Comparison of ENCODE assay signal across 16 cellular contexts in genomic region chr3:127419140-127419539, GRCh38.
DNase-seq lines count a peak whose midpoint lies in the region; ATAC-seq and TF ChIP-seq lines count a peak whose summit lies in the region.
"Had no signal": no experiment of that assay in that cellular context is flagged by ENCODE, and none has a peak within 500 bp of the region (broad histone marks: within the 10 kb centered on the region; RNA-seq: fewer than 3 reads in every experiment).

No MANE protein-coding gene starts in this region.

- H3K4me2 ChIP-seq in smooth muscle cell: peak overlapping the region; percentile 9
- H3K4me2 ChIP-seq: PC-9 had no signal

- no peak for ATAC-seq in left cardiac atrium
- no peak for ATAC-seq in lung (ENCODE audit: insufficient read depth, low FRiP score)
- ATAC-seq in HG03342 (IDR thresholded peaks at IDR 0.05; ENCODE audit: unreplicated experiment): no peak
- ATAC-seq in HG02840 (IDR thresholded peaks at IDR 0.05; ENCODE audit: low FRiP score, unreplicated experiment): no peak

- H3K27ac ChIP-seq in right atrium auricular region: no peak overlapping the region
- no peak overlapping the region for H3K27ac ChIP-seq in lung (ENCODE audit: low read depth in 1 of 2, low read length in 1 of 2)
- no peak overlapping the region for H3K27ac ChIP-seq in smooth muscle cell (ENCODE audit: low read depth)
- H3K27ac ChIP-seq: PC-9 had no signal

- no peaks in the 10 kb centered on the region for H3K79me2 ChIP-seq in smooth muscle cell (ENCODE audit: low read depth)

- no peak overlapping the region for H3K4me3 ChIP-seq in right atrium auricular region
- no peak overlapping the region for H3K4me3 ChIP-seq in lung
- H3K4me3 ChIP-seq in smooth muscle cell: no peak overlapping the region
- H3K4me3 ChIP-seq: PC-9 had no signal

- H3F3A ChIP-seq in smooth muscle cell (ENCODE audit: low read depth): no peaks in the 10 kb centered on the region

- WGBS in lung, 2 donors: 72 to 74% methylated on average over 5 of the region's 5 CpGs
- 62% methylated on average over 5 of the region's 5 CpGs for WGBS in smooth muscle cell (ENCODE audit: low lambda C conversion rate)

- no peak overlapping the region for H2AFZ ChIP-seq in smooth muscle cell (ENCODE audit: low read depth)
- H2AFZ ChIP-seq: PC-9 had no signal

- no peaks in the 10 kb centered on the region for H3K27me3 ChIP-seq in right atrium auricular region
- H3K27me3 ChIP-seq in lung (ENCODE audit: control insufficient read depth, insufficient read depth): peaks cover 3% of the 10 kb centered on the region
- no peaks in the 10 kb centered on the region for H3K27me3 ChIP-seq in smooth muscle cell (ENCODE audit: low read depth)

- peak; percentile 40 for DNase-seq in right atrium auricular region (ENCODE audit: low spot score)
- no peak for DNase-seq in left cardiac atrium
- DNase-seq in NCI-H187 treated with DMSO at 0.1 percent for 48 hours (lab: John Stamatoyannopoulos, UW): peak; percentile 73
- DNase-seq in lung (ENCODE audit: low spot score): peak; percentile 18
- no peak for DNase-seq in smooth muscle cell (lab: John Stamatoyannopoulos, UW; ENCODE audit: unreplicated experiment)
- DNase-seq in stimulated activated CD4-positive, alpha-beta T cell treated with anti-CD3 and anti-CD28 coated beads, Interleukin-15, amount 100 ng/mL, for 24 hours: no peak
- DNase-seq: C1 segment of cervical spinal cord, GF-D8, Kasumi-1, MM.1S, NCI-H1105 treated with DMSO at 0.1 percent for 48 hours, NCI-H2029 treated with DMSO at 0.1 percent for 48 hours, NCI-H748 treated with DMSO at 0.1 percent for 48 hours, PC-9 had no signal

- no peaks in the 10 kb centered on the region for H3K36me3 ChIP-seq in right atrium auricular region
- no peaks in the 10 kb centered on the region for H3K36me3 ChIP-seq in lung (ENCODE audit: control insufficient read depth in 2 of 2, insufficient read depth in 2 of 2, low read length in 2 of 2)
- H3K36me3 ChIP-seq in smooth muscle cell (ENCODE audit: low read depth): no peaks in the 10 kb centered on the region

- H3K4me1 ChIP-seq in right atrium auricular region: no peaks in the 10 kb centered on the region
- H3K4me1 ChIP-seq in lung (ENCODE audit: control insufficient read depth in 2 of 2, insufficient read depth in 2 of 2, low read length in 2 of 2): peaks cover 0 to 3% of the 10 kb centered on the region in 2 donors
- H3K4me1 ChIP-seq in smooth muscle cell (ENCODE audit: low read depth): peaks cover 36% of the 10 kb centered on the region

- intact Hi-C loops in left cardiac atrium (cut with DNase I): no loop called here

- TF ChIP-seq CTCF in right atrium auricular region (IDR thresholded peaks at IDR 0.05) (no peak), lung (IDR thresholded peaks at IDR 0.05; ENCODE audit: control extremely low read depth, extremely low read depth) (no peak), smooth muscle cell (IDR thresholded peaks at IDR 0.05; ENCODE audit: borderline replicate concordance, insufficient read depth, poor library complexity, severe bottlenecking) (no peak)

- no peaks in the 10 kb centered on the region for H3K9me3 ChIP-seq in right atrium auricular region
- no peaks in the 10 kb centered on the region for H3K9me3 ChIP-seq in lung (ENCODE audit: control insufficient read depth in 2 of 2, insufficient read depth in 1 of 2, low read length in 1 of 2)
- no peaks in the 10 kb centered on the region for H3K9me3 ChIP-seq in smooth muscle cell (replicated peaks; ENCODE audit: low read depth)

- no peak overlapping the region for H3K9ac ChIP-seq in smooth muscle cell (ENCODE audit: low read depth)

- H4K20me1 ChIP-seq in smooth muscle cell (ENCODE audit: low read depth): no peaks in the 10 kb centered on the region

Comparison
In these comparisons a context has a peak if more than half of its experiments do, and no peak if none do; other contexts are left out.
1. DNase-seq: peak in right atrium auricular region (single experiment), NCI-H187 treated with DMSO at 0.1 percent for 48 hours (single experiment) and lung (single experiment); none in left cardiac atrium (single experiment), smooth muscle cell (single experiment) and stimulated activated CD4-positive, alpha-beta T cell treated with anti-CD3 and anti-CD28 coated beads, Interleukin-15, amount 100 ng/mL, for 24 hours (single experiment).